16 cellular contexts compared by ENCODE assay signal in genomic region chr5:85647349-85648127, GRCh38.
DNase-seq lines count a peak whose midpoint lies in the region; ATAC-seq and TF ChIP-seq lines count a peak whose summit lies in the region.
"Had no signal": no experiment of that assay in that cellular context is flagged by ENCODE, and none has a peak within 500 bp of the region (broad histone marks: within the 10 kb centered on the region; RNA-seq: fewer than 3 reads in every experiment).

No MANE protein-coding gene starts in this region.

- H3K4me1 Mint-ChIP-seq in natural killer cell (no peaks in the 10 kb centered on the region), endothelial cell (ENCODE audit: unreplicated experiment) (peaks cover 8% of the 10 kb centered on the region), Calu3 (ENCODE audit: low read depth, unreplicated experiment) (no peaks in the 10 kb centered on the region)
- no peaks in the 10 kb centered on the region for H3K4me1 Mint-ChIP-seq in natural killer cell treated with Interleukin-12 subunit alpha and Interleukin-12 subunit beta and Interleukin-15 and Interleukin-18, amount 100 ng/mL, for 72 hours (ENCODE audit: low read depth in 2 of 2)
- H3K4me1 Mint-ChIP-seq: CD14-positive monocyte had no signal

- no peak overlapping the region for H3K27ac Mint-ChIP-seq in natural killer cell
- no peak overlapping the region for H3K27ac Mint-ChIP-seq in natural killer cell treated with Interleukin-12 subunit alpha and Interleukin-12 subunit beta and Interleukin-15 and Interleukin-18, amount 100 ng/mL, for 72 hours
- H3K27ac Mint-ChIP-seq in endothelial cell (ENCODE audit: unreplicated experiment), result no peak overlapping the region
- no peak overlapping the region for H3K27ac Mint-ChIP-seq in Calu3 (ENCODE audit: unreplicated experiment)
- H3K27ac Mint-ChIP-seq: CD14-positive monocyte had no signal

- intact Hi-C loops in natural killer cell (cut with micrococcal nuclease) (no loop called here), Calu3 (cut with micrococcal nuclease; ENCODE audit: unreplicated experiment) (no loop called here)

- CTCF ChIA-PET in Calu3 (lab: Charles Lee), result no interaction called here

- H3K4me3 Mint-ChIP-seq in natural killer cell (peak overlapping the region; percentile 21), endothelial cell (ENCODE audit: unreplicated experiment) (peak overlapping the region; percentile 87), Calu3 (ENCODE audit: low read depth, unreplicated experiment) (no peak overlapping the region)
- no peak overlapping the region for H3K4me3 Mint-ChIP-seq in natural killer cell treated with Interleukin-12 subunit alpha and Interleukin-12 subunit beta and Interleukin-15 and Interleukin-18, amount 100 ng/mL, for 72 hours
- H3K4me3 Mint-ChIP-seq: CD14-positive monocyte had no signal

- no peak for TF ChIP-seq CTCF in natural killer cell (IDR thresholded peaks at IDR 0.05)
- TF ChIP-seq CTCF in endothelial cell (IDR thresholded peaks at IDR 0.05; ENCODE audit: unreplicated experiment), result no peak
- no peak for TF ChIP-seq CTCF in Calu3 (IDR thresholded peaks at IDR 0.05; ENCODE audit: unreplicated experiment)

- BruUV-seq in Calu3 (replicated peaks; lab: Mats Ljungman, UMichigan), result no TSS peak

- no peak for DNase-seq in natural killer cell
- DNase-seq in natural killer cell treated with Interleukin-12 subunit alpha and Interleukin-12 subunit beta and Interleukin-15 and Interleukin-18, amount 100 ng/mL, for 72 hours (ENCODE audit: low spot score), result no peak
- DNase-seq in RPMI7951 (ENCODE audit: low read depth), result peak; percentile 25
- no peak for DNase-seq in endothelial cell (ENCODE audit: low spot score)
- DNase-seq in Calu3, result no peak
- no peak for DNase-seq in NCI-H1105 treated with DMSO at 0.1 percent for 48 hours (lab: John Stamatoyannopoulos, UW)
- DNase-seq in NCI-H2029 (lab: John Stamatoyannopoulos, UW), result no peak
- DNase-seq in activated gamma-delta T cell (lab: John Stamatoyannopoulos, UW), result no peak
- DNase-seq: DND-41, NCI-H1092, NCI-H1694 treated with DMSO at 0.1 percent for 48 hours, NCI-H446, NCI-H748 treated with DMSO at 0.1 percent for 48 hours, SHP77 had no signal

- H3K9me3 Mint-ChIP-seq in natural killer cell (peaks cover 11 to 12% of the 10 kb centered on the region in 2 donors), endothelial cell (ENCODE audit: unreplicated experiment) (no peaks in the 10 kb centered on the region), Calu3 (ENCODE audit: low read depth, unreplicated experiment) (no peaks in the 10 kb centered on the region)
- peaks cover 9% of the 10 kb centered on the region for H3K9me3 Mint-ChIP-seq in natural killer cell treated with Interleukin-12 subunit alpha and Interleukin-12 subunit beta and Interleukin-15 and Interleukin-18, amount 100 ng/mL, for 72 hours

- ATAC-seq in natural killer cell, result no peak
- ATAC-seq in natural killer cell treated with Interleukin-12 subunit alpha and Interleukin-12 subunit beta and Interleukin-15 and Interleukin-18, amount 100 ng/mL, for 72 hours, result no peak
- ATAC-seq: A549 had no signal

- no peaks in the 10 kb centered on the region for H3K36me3 Mint-ChIP-seq in natural killer cell
- H3K36me3 Mint-ChIP-seq in natural killer cell treated with Interleukin-12 subunit alpha and Interleukin-12 subunit beta and Interleukin-15 and Interleukin-18, amount 100 ng/mL, for 72 hours, result peaks cover 7% of the 10 kb centered on the region
- H3K36me3 Mint-ChIP-seq in endothelial cell (ENCODE audit: low read depth, unreplicated experiment), result no peaks in the 10 kb centered on the region
- H3K36me3 Mint-ChIP-seq in Calu3 (ENCODE audit: insufficient read depth, unreplicated experiment), result no peaks in the 10 kb centered on the region
- H3K36me3 Mint-ChIP-seq: CD14-positive monocyte had no signal

- no peaks in the 10 kb centered on the region for H3K27me3 Mint-ChIP-seq in natural killer cell (ENCODE audit: low read depth in 2 of 2)
- no peaks in the 10 kb centered on the region for H3K27me3 Mint-ChIP-seq in natural killer cell treated with Interleukin-12 subunit alpha and Interleukin-12 subunit beta and Interleukin-15 and Interleukin-18, amount 100 ng/mL, for 72 hours
- H3K27me3 Mint-ChIP-seq in endothelial cell (ENCODE audit: unreplicated experiment), result no peaks in the 10 kb centered on the region
- no peaks in the 10 kb centered on the region for H3K27me3 Mint-ChIP-seq in Calu3 (ENCODE audit: unreplicated experiment)

Comparison
In these comparisons a context has a peak if more than half of its experiments do, and no peak if none do; other contexts are left out.
1. H3K4me3 Mint-ChIP-seq: peak in natural killer cell (single experiment) and endothelial cell (single experiment); none in natural killer cell treated with Interleukin-12 subunit alpha and Interleukin-12 subunit beta and Interleukin-15 and Interleukin-18, amount 100 ng/mL, for 72 hours (single experiment) and Calu3 (single experiment).